Comparison of ENCODE assay signal across 8 cellular contexts in the genomic region with DNA sequence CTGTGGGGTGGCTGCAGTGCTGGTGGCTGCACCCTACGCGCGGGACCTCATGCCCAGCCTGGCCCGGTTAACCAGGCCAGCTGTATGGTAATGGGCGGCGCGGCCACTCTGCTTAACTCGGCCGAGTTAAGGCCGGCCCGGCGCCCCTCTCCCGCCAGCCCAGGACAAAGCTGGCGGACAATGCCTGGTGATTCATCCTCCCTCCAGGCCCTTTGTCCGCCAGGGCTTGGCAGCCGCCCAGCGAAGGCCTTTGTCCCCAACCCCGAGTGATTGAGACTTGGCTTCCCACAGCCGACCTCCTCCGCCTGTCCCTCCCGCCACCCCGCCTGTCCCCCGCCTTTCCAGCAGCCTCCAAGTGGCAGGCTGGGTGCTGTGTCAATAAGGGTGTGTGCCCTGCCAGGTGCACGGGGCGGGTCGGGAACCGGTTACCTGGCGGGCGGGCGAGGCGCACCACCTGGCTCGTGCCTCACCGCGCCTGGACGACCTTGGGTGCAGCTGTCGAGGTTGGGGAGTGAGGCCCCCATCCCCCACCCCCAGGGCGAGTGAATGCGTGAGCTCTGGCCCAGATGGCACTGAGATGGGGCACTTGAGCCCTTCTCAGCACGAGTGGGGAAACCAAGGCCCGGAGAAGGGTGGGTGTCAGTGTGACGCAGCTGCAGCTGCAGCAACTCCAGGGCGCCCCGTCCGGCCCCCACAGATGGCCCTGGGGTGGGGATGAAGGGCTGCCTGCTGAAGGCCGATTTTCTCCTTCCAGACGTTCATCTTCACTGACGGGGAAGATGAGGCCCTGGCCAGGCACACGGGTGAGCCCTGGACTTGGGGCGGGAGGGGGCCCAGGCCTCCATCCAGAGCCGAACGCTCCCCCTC. TPM values are rescaled to one million over a fixed set of nuclear protein-coding genes. Genes with fewer than 3 reads are reported as not detected.
DNase-seq lines count a peak whose midpoint lies in the region; TF ChIP-seq lines count a peak whose summit lies in the region.

No MANE protein-coding gene starts in this region.

- DNase-seq in DMS53 (lab: John Stamatoyannopoulos, UW) (peak; percentile 99), NCI-H187 (lab: John Stamatoyannopoulos, UW) (peak; percentile 79 to 95), amniotic stem cell (lab: John Stamatoyannopoulos, UW) (peak; percentile 20), right atrium auricular region (ENCODE audit: low spot score) (peak; percentile 85), trophoblast cell (peak; percentile 60 to 78), NCI-H2227 treated with DMSO at 0.1 percent for 48 hours (lab: John Stamatoyannopoulos, UW) (no peak), NCI-H524 (lab: John Stamatoyannopoulos, UW) (no peak)
- no peak for DNase-seq in NK-92 treated with Interleukin-12 subunit alpha and Interleukin-12 subunit beta, amount 100 ng/mL, for 24 hours (lab: John Stamatoyannopoulos, UW)

- H4K12ac ChIP-seq in trophoblast cell (ENCODE audit: low read depth, low read length): peak overlapping the region; percentile 68

- peak overlapping the region; percentile 67 for H4K91ac ChIP-seq in trophoblast cell (ENCODE audit: low read depth, low read length)

- peaks cover 29% of the 10 kb centered on the region for H3K79me1 ChIP-seq in trophoblast cell (ENCODE audit: low read length)

- H3K4me2 ChIP-seq in trophoblast cell (ENCODE audit: low read length): peak overlapping the region; percentile 79

- peaks cover 10% of the 10 kb centered on the region for H3K79me2 ChIP-seq in trophoblast cell (ENCODE audit: control insufficient read depth, insufficient read depth, low read length, poor library complexity)

- H3K9ac ChIP-seq in trophoblast cell (ENCODE audit: low read length): peak overlapping the region; percentile 21

- H3K4me3 ChIP-seq in right atrium auricular region (peak overlapping the region in 1 of 2 donors; percentile 62), trophoblast cell (ENCODE audit: low read depth, low read length) (peak overlapping the region; percentile 13)

- H3K27ac ChIP-seq in right atrium auricular region: peak overlapping the region; percentile 46 to 53
- peak overlapping the region; percentile 88 for H3K27ac ChIP-seq in trophoblast cell (ENCODE audit: low read depth, low read length)

- H4K8ac ChIP-seq in trophoblast cell (ENCODE audit: low read depth, low read length): peak overlapping the region; percentile 83

- H3K9me3 ChIP-seq in right atrium auricular region (no peaks in the 10 kb centered on the region), trophoblast cell (ENCODE audit: insufficient read depth, low read depth, low read length) (peaks cover 2% of the 10 kb centered on the region)

- H3K36me3 ChIP-seq in right atrium auricular region (peaks cover 12% of the 10 kb centered on the region), trophoblast cell (ENCODE audit: control insufficient read depth in 1 of 2, insufficient read depth in 2 of 2, low read length in 2 of 2) (peaks cover 33 to 36% of the 10 kb centered on the region in 2 experiments)

- no CpG with 5 or more reads among the region's 51 CpGs for WGBS in trophoblast cell (ENCODE audit: extremely low coverage, insufficient coverage, insufficient read length)

- no peak overlapping the region for H3K23ac ChIP-seq in trophoblast cell (ENCODE audit: low read length)

- peak overlapping the region; percentile 71 for H3K4ac ChIP-seq in trophoblast cell (ENCODE audit: low read depth, low read length)

- no peaks in the 10 kb centered on the region for H3K27me3 ChIP-seq in right atrium auricular region
- peaks cover 6% of the 10 kb centered on the region for H3K27me3 ChIP-seq in trophoblast cell (ENCODE audit: insufficient read depth, low read length)

- peak overlapping the region; percentile 95 for H2AK5ac ChIP-seq in trophoblast cell (ENCODE audit: low read length)

- peak overlapping the region; percentile 87 for H3K18ac ChIP-seq in trophoblast cell (ENCODE audit: low read length)

- H3K14ac ChIP-seq in trophoblast cell (ENCODE audit: low read length): peak overlapping the region; percentile 84

- peak overlapping the region; percentile 91 for H2BK120ac ChIP-seq in trophoblast cell (ENCODE audit: insufficient read depth, low read length, poor library complexity)

- H2BK12ac ChIP-seq in trophoblast cell (ENCODE audit: low read length): peak overlapping the region; percentile 80

- H3K4me1 ChIP-seq in right atrium auricular region (peaks cover 0 to 86% of the 10 kb centered on the region in 2 donors), trophoblast cell (ENCODE audit: control insufficient read depth in 1 of 2, insufficient read depth in 2 of 2, low read length in 2 of 2) (peaks cover 45 to 52% of the 10 kb centered on the region in 2 experiments)

- H2BK5ac ChIP-seq in trophoblast cell (ENCODE audit: low read depth, low read length, poor library complexity): peak overlapping the region; percentile 78

- peak overlapping the region; percentile 40 for H2AFZ ChIP-seq in trophoblast cell (ENCODE audit: insufficient read depth, low read length, poor library complexity)

- TF ChIP-seq CTCF in right atrium auricular region (IDR thresholded peaks at IDR 0.05): no peak

RNA-seq across cellular contexts. Expression of a gene that starts 4.6 kb away (rescaled TPM):
- total RNA-seq in right atrium auricular region: 1 to 10 TPM; 3.8 to 4.3 TPM
- 4.9 and 5.3 TPM in 2 replicates for polyA plus RNA-seq in trophoblast cell (2013)

RNA-seq across cellular contexts. Expression of a gene that starts 31.1 kb away (rescaled TPM):
- 10 to 100 TPM; 20.9 to 24.6 TPM for total RNA-seq in right atrium auricular region
- 15.5 and 16.6 TPM in 2 replicates for polyA plus RNA-seq in trophoblast cell (2013)

RNA-seq across cellular contexts. Expression of a gene that starts 34.6 kb away (rescaled TPM):
- 1 to 10 TPM; 6.6 to 9.1 TPM for total RNA-seq in right atrium auricular region
- polyA plus RNA-seq in trophoblast cell (2013): 6.3 and 6.5 TPM in 2 replicates

RNA-seq across cellular contexts. Expression of a gene that starts 48.0 kb away (rescaled TPM):
- not detected for total RNA-seq in right atrium auricular region
- polyA plus RNA-seq in trophoblast cell (2013): not detected in 2 replicates

Comparison
In these comparisons a context has a peak if more than half of its experiments do, and no peak if none do; other contexts are left out.
1. DNase-seq: peak in DMS53 (single experiment), NCI-H187 (2 of 2), amniotic stem cell (single experiment), right atrium auricular region (single experiment) and trophoblast cell (2 of 2); none in NCI-H2227 treated with DMSO at 0.1 percent for 48 hours (single experiment), NCI-H524 (0 of 2) and NK-92 treated with Interleukin-12 subunit alpha and Interleukin-12 subunit beta, amount 100 ng/mL, for 24 hours (single experiment).